In the genomic region with DNA sequence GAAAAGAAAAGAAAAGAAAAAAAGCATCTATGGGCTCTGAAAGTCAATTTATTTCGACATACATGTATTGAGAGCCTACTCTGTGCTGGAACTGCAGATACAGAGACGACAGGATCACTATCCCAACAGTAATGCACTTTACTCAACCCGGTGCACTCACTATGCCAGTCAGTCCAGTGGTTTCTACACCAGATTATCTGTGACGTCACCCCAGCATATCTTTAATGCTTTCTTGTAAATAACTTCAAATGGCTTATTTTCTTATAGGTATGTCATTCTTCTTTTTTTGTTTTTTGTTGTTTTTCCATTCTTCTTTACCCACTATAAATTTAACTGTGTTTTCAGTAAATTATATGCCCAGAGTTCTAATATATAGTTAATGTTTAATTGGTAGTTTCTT, we compare ENCODE assay signal across 37 cellular contexts.
"Had no signal": no experiment of that assay in that cellular context is flagged by ENCODE, and none has a peak within 500 bp of the region (broad histone marks: within the 10 kb centered on the region; RNA-seq: fewer than 3 reads in every experiment).

No MANE protein-coding gene starts in this region.

- H3K4me1 Mint-ChIP-seq: activated B cell treated with CpG ODN at 0.5 μM for 24 hours; activated CD4-positive, alpha-beta T cell treated with anti-CD3 and anti-CD28 coated beads, Interleukin-2, amount 10 ng/mL, durations not matched to agents 24 days and 14 days; activated naive CD8-positive, alpha-beta T cell treated with anti-CD3 and anti-CD28 coated beads for 36 hours; activated T-helper 17 cell treated with anti-CD3 and anti-CD28 coated beads, Interleukin-2, amount 50 U/mL, for 72 hours had no signal

- ATAC-seq: activated CD8-positive, alpha-beta T cell treated with anti-CD3 and anti-CD28 coated beads for 36 hours; activated naive CD4-positive, alpha-beta T cell treated with anti-CD3 and anti-CD28 coated beads, Interleukin-2, amount 50 U/mL, for 72 hours; activated T-cell treated with anti-CD3 and anti-CD28 coated beads, Interleukin-2, amount 50 U/mL, for 4 hours; activated T-cell treated with anti-CD3 and anti-CD28 coated beads, Interleukin-2, amount 50 U/mL, for 72 hours; activated T-helper 17 cell treated with anti-CD3 and anti-CD28 coated beads, Interleukin-2, amount 50 U/mL, for 72 hours; body of pancreas had no signal

- H3K4me1 ChIP-seq: adrenal gland, body of pancreas, breast epithelium had no signal

- H3K27ac ChIP-seq: adrenal gland, body of pancreas, brain microvascular endothelial cell, breast epithelium, VCaP had no signal

- H3K36me3 ChIP-seq: adrenal gland, brain microvascular endothelial cell, breast epithelium had no signal

- H3K36me3 Mint-ChIP-seq: activated CD4-positive, alpha-beta memory T cell treated with anti-CD3 and anti-CD28 coated beads for 36 hours; activated naive CD4-positive, alpha-beta T cell treated with anti-CD3 and anti-CD28 coated beads, Interleukin-2, amount 50 U/mL, for 72 hours; activated naive CD8-positive, alpha-beta T cell treated with anti-CD3 and anti-CD28 coated beads for 36 hours had no signal

- H3K4me3 Mint-ChIP-seq: activated B cell treated with CpG ODN at 0.5 μM for 24 hours; activated CD4-positive, alpha-beta memory T cell treated with anti-CD3 and anti-CD28 coated beads for 36 hours; activated CD4-positive, alpha-beta T cell treated with anti-CD3 and anti-CD28 coated beads, Interleukin-2, amount 10 ng/mL, durations not matched to agents 24 days and 14 days; activated CD8-positive, alpha-beta T cell treated with anti-CD3 and anti-CD28 coated beads for 36 hours; activated naive CD4-positive, alpha-beta T cell treated with anti-CD3 and anti-CD28 coated beads for 36 hours; activated naive CD8-positive, alpha-beta T cell treated with anti-CD3 and anti-CD28 coated beads for 36 hours; activated T-cell treated with anti-CD3 and anti-CD28 coated beads, Interleukin-2, amount 50 U/mL, for 4 hours; activated T-cell treated with anti-CD3 and anti-CD28 coated beads, Interleukin-2, amount 50 U/mL, for 72 hours; activated T-helper 1 cell treated with anti-CD3 and anti-CD28 coated beads, Interleukin-12 subunit alpha, Interleukin-12 subunit beta, Interleukin-2, Interleukin-4 antibody, amounts not matched to agents 30 ng/mL and 10 ng/mL and 1 ng/mL, durations not matched to agents 14 hours and 24 hours and 36 hours; activated T-helper 17 cell treated with anti-CD3 and anti-CD28 coated beads, Interleukin-2, amount 50 U/mL, for 72 hours; T-helper 1 cell treated with Interleukin-12 subunit alpha and Interleukin-12 subunit beta and Interleukin-4 antibody, amounts not matched to agents 30 μg/mL and 1 μg/mL, for 36 hours; T-helper 2 cell treated with Interferon-gamma antibody and Interleukin-4, amounts not matched to agents 5 μg/mL and 100 μg/mL, for 36 hours had no signal

- H3K27me3 ChIP-seq: adrenal gland, body of pancreas, brain microvascular endothelial cell, breast epithelium had no signal

- H3K4me3 ChIP-seq: adrenal gland, body of pancreas, breast epithelium had no signal

- FAIRE-seq: astrocyte, TTC549 had no signal

- DNase-seq: activated B cell treated with CpG ODN at 0.5 μM for 24 hours; activated CD4-positive, alpha-beta memory T cell treated with anti-CD3 and anti-CD28 coated beads for 36 hours; activated CD4-positive, alpha-beta T cell treated with anti-CD3 and anti-CD28 coated beads for 4 hours; activated CD4-positive, alpha-beta T cell treated with anti-CD3 and anti-CD28 coated beads, Interleukin-2, amount 10 ng/mL, durations not matched to agents 24 days and 14 days; activated CD4-positive, alpha-beta T cell treated with anti-CD3 and anti-CD28 coated beads, Interleukin-2, amount 50 U/mL, for 1 hour; activated CD4-positive, alpha-beta T cell treated with anti-CD3 and anti-CD28 coated beads, Interleukin-2, amount 50 U/mL, for 4 hours; activated CD4-positive, CD25-positive, alpha-beta regulatory T cell treated with anti-CD3 and anti-CD28 coated beads, Interleukin-2, amount 50 U/mL, for 72 hours; activated CD8-positive, alpha-beta memory T cell treated with anti-CD3 and anti-CD28 coated beads, Interleukin-2, amount 50 U/mL, for 4 hours; activated CD8-positive, alpha-beta T cell treated with anti-CD3 and anti-CD28 coated beads for 36 hours; activated effector memory CD4-positive, alpha-beta T cell treated with anti-CD3 and anti-CD28 coated beads, Interleukin-2, amount 50 U/mL, for 16 hours; activated gamma-delta T cell treated with Interleukin-2 at 50 U/mL for 16 hours; activated naive CD4-positive, alpha-beta T cell; activated naive CD4-positive, alpha-beta T cell treated with anti-CD3 and anti-CD28 coated beads for 36 hours; activated naive CD4-positive, alpha-beta T cell treated with anti-CD3 and anti-CD28 coated beads, Interleukin-2, amount 50 U/mL, for 16 hours; activated naive CD8-positive, alpha-beta T cell treated with anti-CD3 and anti-CD28 coated beads for 36 hours; activated T-cell treated with anti-CD3 and anti-CD28 coated beads for 4 hours; activated T-cell treated with anti-CD3 and anti-CD28 coated beads, Interleukin-2, amount 50 U/mL, for 1 hour; activated T-cell treated with anti-CD3 and anti-CD28 coated beads, Interleukin-2, amount 50 U/mL, for 4 hours; activated T-cell treated with anti-CD3 and anti-CD28 coated beads, Interleukin-2, amount 50 U/mL, for 72 hours; adrenal gland; amniotic stem cell; aorta; body of pancreas; brain microvascular endothelial cell; central memory CD4-positive, alpha-beta T cell; T-helper 1 cell; T-helper 2 cell; T-helper 9 cell had no signal

- H3K27me3 Mint-ChIP-seq: activated CD4-positive, alpha-beta memory T cell treated with anti-CD3 and anti-CD28 coated beads for 36 hours; activated CD4-positive, alpha-beta T cell treated with anti-CD3 and anti-CD28 coated beads, Interleukin-2, amount 10 ng/mL, durations not matched to agents 24 days and 14 days; activated CD8-positive, alpha-beta T cell treated with anti-CD3 and anti-CD28 coated beads for 36 hours; activated naive CD8-positive, alpha-beta T cell treated with anti-CD3 and anti-CD28 coated beads for 36 hours; activated T-helper 17 cell treated with anti-CD3 and anti-CD28 coated beads, Interleukin-2, amount 50 U/mL, for 72 hours had no signal

- H3K9me3 ChIP-seq: adrenal gland, body of pancreas, breast epithelium had no signal

- H3K27ac Mint-ChIP-seq: activated B cell treated with CpG ODN at 0.5 μM for 24 hours; activated CD4-positive, alpha-beta memory T cell treated with anti-CD3 and anti-CD28 coated beads for 36 hours; activated CD4-positive, alpha-beta T cell treated with anti-CD3 and anti-CD28 coated beads, Interleukin-2, amount 10 ng/mL, durations not matched to agents 24 days and 14 days; activated CD8-positive, alpha-beta T cell treated with anti-CD3 and anti-CD28 coated beads for 36 hours; activated naive CD4-positive, alpha-beta T cell treated with anti-CD3 and anti-CD28 coated beads for 36 hours; activated naive CD4-positive, alpha-beta T cell treated with anti-CD3 and anti-CD28 coated beads, Interleukin-2, amount 50 U/mL, for 72 hours; activated naive CD8-positive, alpha-beta T cell treated with anti-CD3 and anti-CD28 coated beads for 36 hours; activated T-cell treated with anti-CD3 and anti-CD28 coated beads, Interleukin-2, amount 50 U/mL, for 72 hours; activated T-helper 1 cell treated with anti-CD3 and anti-CD28 coated beads, Interleukin-12 subunit alpha, Interleukin-12 subunit beta, Interleukin-2, Interleukin-4 antibody, amounts not matched to agents 30 ng/mL and 10 ng/mL and 1 ng/mL, durations not matched to agents 14 hours and 24 hours and 36 hours; activated T-helper 17 cell treated with anti-CD3 and anti-CD28 coated beads, Interleukin-2, amount 50 U/mL, for 72 hours; T-helper 1 cell treated with Interleukin-12 subunit alpha and Interleukin-12 subunit beta and Interleukin-4 antibody, amounts not matched to agents 30 μg/mL and 1 μg/mL, for 36 hours; T-helper 2 cell treated with Interferon-gamma antibody and Interleukin-4, amounts not matched to agents 5 μg/mL and 100 μg/mL, for 36 hours had no signal

- H3K9me3 Mint-ChIP-seq: activated CD4-positive, alpha-beta T cell treated with anti-CD3 and anti-CD28 coated beads, Interleukin-2, amount 10 ng/mL, durations not matched to agents 24 days and 14 days; activated CD8-positive, alpha-beta T cell treated with anti-CD3 and anti-CD28 coated beads for 36 hours; activated naive CD4-positive, alpha-beta T cell treated with anti-CD3 and anti-CD28 coated beads for 36 hours; activated T-helper 1 cell treated with anti-CD3 and anti-CD28 coated beads, Interleukin-12 subunit alpha, Interleukin-12 subunit beta, Interleukin-2, Interleukin-4 antibody, amounts not matched to agents 30 ng/mL and 10 ng/mL and 1 ng/mL, durations not matched to agents 14 hours and 24 hours and 36 hours; T-helper 1 cell treated with Interleukin-12 subunit alpha and Interleukin-12 subunit beta and Interleukin-4 antibody, amounts not matched to agents 30 μg/mL and 1 μg/mL, for 36 hours; T-helper 2 cell treated with Interferon-gamma antibody and Interleukin-4, amounts not matched to agents 5 μg/mL and 100 μg/mL, for 36 hours had no signal
